ENCODE assay signal across 19 cellular contexts in genomic region chr15:64524778-64525177, GRCh38.
DNase-seq lines count a peak whose midpoint lies in the region; ATAC-seq and TF ChIP-seq lines count a peak whose summit lies in the region.
"Had no signal": no experiment of that assay in that cellular context is flagged by ENCODE, and none has a peak within 500 bp of the region (broad histone marks: within the 10 kb centered on the region; RNA-seq: fewer than 3 reads in every experiment).

No MANE protein-coding gene starts in this region.

- DNase-seq in HCT116 (ENCODE audit: low read depth, low spot score) (no peak), PC-3 (no peak), dorsolateral prefrontal cortex (no peak), substantia nigra (lab: John Stamatoyannopoulos, UW) (no peak), NCI-H1105 (lab: John Stamatoyannopoulos, UW) (no peak), GM19238 (ENCODE audit: insufficient read length, low spot score) (no peak)
- DNase-seq in activated CD4-positive, alpha-beta T cell treated with anti-CD3 and anti-CD28 coated beads for 4 hours: no peak
- DNase-seq: BE2C; Calu3; CD4-positive, alpha-beta T cell; DMS79; Kasumi-1; NCI-H1417 treated with DMSO at 0.1 percent for 48 hours; NCI-H1930; NCI-H510A; T-cell had no signal

- no peak overlapping the region for H3K9ac ChIP-seq in HCT116 (ENCODE audit: low read length)
- H3K9ac ChIP-seq in PC-3 (ENCODE audit: low read length): no peak overlapping the region

- H3K27ac ChIP-seq in HCT116 (ENCODE audit: low read depth, low read length) (no peak overlapping the region), PC-3 (ENCODE audit: low read length) (no peak overlapping the region), dorsolateral prefrontal cortex (peak overlapping the region in 38 of 59 donors; percentile 1 to 99 (median 92)), substantia nigra (ENCODE audit: low read depth, low read length, poor library complexity, severe bottlenecking) (peak overlapping the region; percentile 21)
- H3K27ac ChIP-seq: SK-N-MC had no signal

- H3K4me1 ChIP-seq in HCT116 (ENCODE audit: control insufficient read depth in 1 of 2, insufficient read depth in 2 of 2, low read length in 2 of 2) (peaks cover 55 to 60% of the 10 kb centered on the region in 2 experiments), PC-3 (ENCODE audit: insufficient read depth, low read length) (peaks cover 9% of the 10 kb centered on the region)

- H3K79me2 ChIP-seq in HCT116 (ENCODE audit: insufficient read depth, low read length) (peaks cover 94% of the 10 kb centered on the region), PC-3 (ENCODE audit: low read length) (peaks cover 68% of the 10 kb centered on the region)

- H3K9me3 ChIP-seq in HCT116 (ENCODE audit: control insufficient read depth in 1 of 2, insufficient read depth in 1 of 2, low read depth in 1 of 2, low read length in 2 of 2): no peaks in the 10 kb centered on the region
- no peaks in the 10 kb centered on the region for H3K9me3 ChIP-seq in PC-3 (ENCODE audit: low read length)
- H3K9me3 ChIP-seq: BE2C had no signal

- BruUV-seq in HCT116 (replicated peaks; lab: Mats Ljungman, UMichigan) (no TSS peak), PC-3 (replicated peaks; lab: Mats Ljungman, UMichigan) (no TSS peak)

- H3K4me3 ChIP-seq in HCT116 (replicated peaks in 1 of 2; ENCODE audit: low read depth in 1 of 2, low read length in 2 of 2): no peak overlapping the region
- no peak overlapping the region for H3K4me3 ChIP-seq in PC-3 (ENCODE audit: low read length)
- no peak overlapping the region for H3K4me3 ChIP-seq in dorsolateral prefrontal cortex
- H3K4me3 ChIP-seq: SK-N-MC had no signal

- no peaks in the 10 kb centered on the region for H3K9me2 ChIP-seq in HCT116 (ENCODE audit: insufficient read depth)
- H3K9me2 ChIP-seq in PC-3 (replicated peaks; ENCODE audit: low read length): no peaks in the 10 kb centered on the region

- H3K27me3 ChIP-seq in HCT116 (ENCODE audit: insufficient read depth, low read length) (no peaks in the 10 kb centered on the region), PC-3 (ENCODE audit: low read length) (no peaks in the 10 kb centered on the region), dorsolateral prefrontal cortex (no peaks in the 10 kb centered on the region)
- H3K27me3 ChIP-seq: BE2C had no signal

- ATAC-seq in HCT116 (0 out of 2 replicates have a peak, but pooled peaks have one; percentile 36), PC-3 (peak; percentile 41; the same call in 1 of the 2 replicates)
- ATAC-seq: Panc1, Right ventricle myocardium inferior, T-cell had no signal

- no peak for TF ChIP-seq RAD21 in HCT116 (IDR thresholded peaks at IDR 0.05; ENCODE audit: low read depth)

- H3K4me2 ChIP-seq in HCT116 (ENCODE audit: low read length) (peak overlapping the region; percentile 30), PC-3 (ENCODE audit: low read length) (no peak overlapping the region)

- H3K36me3 ChIP-seq in HCT116 (ENCODE audit: control insufficient read depth in 1 of 2, insufficient read depth in 2 of 2, low read length in 2 of 2) (no peaks in the 10 kb centered on the region), PC-3 (ENCODE audit: low read depth, low read length) (no peaks in the 10 kb centered on the region)

- RAD21 ChIA-PET in HCT116 (lab: Charles Lee; ENCODE audit: low non-redundant PET in 1 of 2, low total read pairs in 2 of 2, uncharacterized antibody in 2 of 2, unreplicated experiment in 2 of 2): no interaction called here

- no peak for TF ChIP-seq POLR2A in HCT116 (IDR thresholded peaks at IDR 0.05; ENCODE audit: borderline replicate concordance, extremely low read depth, insufficient read depth, insufficient read length)

- H3F3A ChIP-seq in PC-3 (ENCODE audit: low read length, unreplicated experiment): no peaks in the 10 kb centered on the region

- intact Hi-C loops in HCT116 (cut with micrococcal nuclease) (no loop called here), PC-3 (cut with micrococcal nuclease) (no loop called here), dorsolateral prefrontal cortex (cut with DNase I) (loop anchor here (5.0 to 10.0 kb wide), 2 partner anchors 62 to 140 kb away; partner anchors contain the start of gene ZNF609 (in 1 of the 2))

- no peak overlapping the region for H2AFZ ChIP-seq in HCT116 (ENCODE audit: low read depth, low read length, poor library complexity, severe bottlenecking)
- H2AFZ ChIP-seq in PC-3 (ENCODE audit: low read length): no peak overlapping the region

- H4K20me1 ChIP-seq in HCT116 (ENCODE audit: insufficient read depth) (0 out of 2 replicates have a peak, but pooled peaks cover 12% of the 10 kb centered on the region), PC-3 (ENCODE audit: low read length) (no peaks in the 10 kb centered on the region)

- TF ChIP-seq CTCF in HCT116 (IDR thresholded peaks at IDR 0.05 in 2 of 3, conservative IDR thresholded peaks at IDR 0.05 in 1 of 3; ENCODE audit: borderline replicate concordance in 1 of 3, insufficient read depth in 1 of 3, low read depth in 2 of 3, low read length in 2 of 3) (no peak), PC-3 (conservative IDR thresholded peaks at IDR 0.05; ENCODE audit: low read depth, low read length) (no peak), dorsolateral prefrontal cortex (IDR thresholded peaks at IDR 0.05 in 54 of 56, conservative IDR thresholded peaks at IDR 0.05 in 2 of 56; ENCODE audit: low read depth in 1 of 56, partially characterized antibody in 56 of 56) (no peak)

- POLR2A ChIA-PET in HCT116 (lab: Charles Lee): no interaction called here
- POLR2A ChIA-PET in PC-3 (lab: Charles Lee; ENCODE audit: unreplicated experiment): no interaction called here

- CTCF ChIA-PET in HCT116 (lab: Charles Lee) (no interaction called here), PC-3 (lab: Charles Lee) (no interaction called here)

TF ChIP-seq in HCT116, 20 proteins besides CTCF, POLR2A, EP300 and RAD21:
- no peak for TF ChIP-seq SIN3A (IDR thresholded peaks at IDR 0.05; ENCODE audit: low read depth)
- peak; percentile 32; the same call in 1 of the 2 replicates for TF ChIP-seq EGR1 (IDR thresholded peaks at IDR 0.05; ENCODE audit: low read depth)

Comparison
In these comparisons a context has a peak if more than half of its experiments do, and no peak if none do; other contexts are left out.
1. H3K27ac ChIP-seq: peak in dorsolateral prefrontal cortex (38 of 59) and substantia nigra (single experiment); none in HCT116 (single experiment) and PC-3 (single experiment).
2. intact Hi-C loops: an anchor here in dorsolateral prefrontal cortex (5.0 to 10.0 kb wide); none called in HCT116 and PC-3.